ENCODE assay signal across 8 cellular contexts in the genomic region with DNA sequence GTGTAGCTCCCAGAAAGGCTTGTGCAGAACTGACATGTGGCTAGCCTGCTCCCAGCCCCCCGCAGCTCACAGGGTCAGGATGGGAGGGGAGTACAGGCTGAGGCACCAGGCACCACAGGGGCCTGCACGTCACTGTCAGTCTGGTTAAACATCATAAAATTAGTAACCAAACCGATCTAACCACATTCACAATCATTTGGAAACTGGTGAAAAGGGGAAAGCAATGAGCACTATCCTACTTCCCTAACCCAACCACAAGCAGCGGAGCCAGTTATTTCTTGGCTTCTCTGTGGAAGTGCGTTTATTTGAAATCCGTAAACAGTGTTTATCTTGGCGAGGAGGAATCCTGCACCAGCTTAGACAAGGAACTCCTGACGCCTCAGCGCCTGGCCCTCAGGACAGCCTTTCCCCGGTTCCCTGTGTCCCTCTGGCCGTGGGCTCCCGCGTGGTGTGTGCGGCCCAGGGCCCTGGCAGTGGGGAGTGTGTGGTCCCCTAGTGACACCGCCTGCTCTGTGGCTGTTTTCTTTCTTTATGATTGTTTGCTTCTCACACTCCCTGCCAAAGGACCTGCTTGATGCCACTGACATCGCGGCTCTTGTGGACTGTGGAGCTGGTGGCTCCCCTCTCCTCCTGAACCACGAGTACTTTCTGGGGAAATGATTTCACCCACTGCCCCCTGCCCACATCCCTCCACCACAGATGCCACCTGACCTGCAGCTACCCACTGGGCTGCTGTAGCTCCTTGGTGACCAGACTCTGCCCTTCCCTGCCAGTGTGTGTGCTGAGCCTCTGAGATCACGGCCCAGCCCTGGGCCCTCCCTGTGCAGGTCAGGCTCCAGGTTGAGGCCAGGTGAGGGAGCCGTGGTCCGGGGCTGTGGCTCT. TPM values are rescaled to one million over a fixed set of nuclear protein-coding genes. Genes with fewer than 3 reads are reported as not detected.
DNase-seq lines count a peak whose midpoint lies in the region.

No MANE protein-coding gene starts in this region.

- peak; percentile 71 for DNase-seq in activated CD4-positive, alpha-beta T cell treated with anti-CD3 and anti-CD28 coated beads, Interleukin-2, amount 10 ng/mL, durations not matched to agents 24 days and 14 days
- DNase-seq in activated CD4-positive, alpha-beta T cell treated with anti-CD3 and anti-CD28 coated beads, Interleukin-2, amount 50 U/mL, for 1 hour, result no peak
- DNase-seq in HCEC 1CT (peak; percentile 11), NOMO-1 (lab: John Stamatoyannopoulos, UW; ENCODE audit: unreplicated experiment in 2 of 2) (peak; percentile 82 to 91), cerebellar cortex (ENCODE audit: low spot score) (peak; percentile 50), NCI-H524 (lab: John Stamatoyannopoulos, UW) (no peak), NCI-H1436 (lab: John Stamatoyannopoulos, UW) (no peak)

- peaks cover 2% of the 10 kb centered on the region for H3K36me3 Mint-ChIP-seq in activated CD4-positive, alpha-beta T cell treated with anti-CD3 and anti-CD28 coated beads, Interleukin-2, amount 10 ng/mL, durations not matched to agents 24 days and 14 days (ENCODE audit: low read depth)

- peaks cover 7% of the 10 kb centered on the region for H3K27me3 Mint-ChIP-seq in activated CD4-positive, alpha-beta T cell treated with anti-CD3 and anti-CD28 coated beads, Interleukin-2, amount 10 ng/mL, durations not matched to agents 24 days and 14 days

- intact Hi-C loops in activated CD4-positive, alpha-beta T cell treated with anti-CD3 and anti-CD28 coated beads, Interleukin-2, amount 10 ng/mL, durations not matched to agents 24 days and 14 days (cut with micrococcal nuclease), result loop anchor here (1.0 kb wide), 2 partner anchors 13 to 41 kb away; no protein-coding TSS in a partner anchor

- H3K9ac ChIP-seq in mucosa of rectum (ENCODE audit: low read depth in 1 of 2, low read length in 2 of 2), result peak overlapping the region; percentile 20 to 21

- no peak overlapping the region for H3K4me3 Mint-ChIP-seq in activated CD4-positive, alpha-beta T cell treated with anti-CD3 and anti-CD28 coated beads, Interleukin-2, amount 10 ng/mL, durations not matched to agents 24 days and 14 days

- H3K9me3 ChIP-seq in mucosa of rectum (ENCODE audit: control insufficient read depth in 2 of 2, low read length in 2 of 2), result no peaks in the 10 kb centered on the region

- H3K4me3 ChIP-seq in mucosa of rectum (ENCODE audit: low read length in 2 of 2), result peak overlapping the region; percentile 8 to 9

- H3K27ac Mint-ChIP-seq in activated CD4-positive, alpha-beta T cell treated with anti-CD3 and anti-CD28 coated beads, Interleukin-2, amount 10 ng/mL, durations not matched to agents 24 days and 14 days, result peak overlapping the region; percentile 42

- H3K36me3 ChIP-seq in mucosa of rectum (ENCODE audit: control insufficient read depth in 2 of 2, insufficient read depth in 2 of 2, low read length in 2 of 2), result no peaks in the 10 kb centered on the region

- H3K4me1 ChIP-seq in mucosa of rectum (ENCODE audit: control insufficient read depth in 2 of 2, insufficient read depth in 2 of 2, low read length in 2 of 2), result peaks cover 41 to 52% of the 10 kb centered on the region in 2 donors

- H3K9me3 Mint-ChIP-seq in activated CD4-positive, alpha-beta T cell treated with anti-CD3 and anti-CD28 coated beads, Interleukin-2, amount 10 ng/mL, durations not matched to agents 24 days and 14 days, result no peaks in the 10 kb centered on the region

- no peaks in the 10 kb centered on the region for H3K27me3 ChIP-seq in mucosa of rectum (ENCODE audit: control insufficient read depth in 2 of 2, insufficient read depth in 2 of 2, low read length in 2 of 2)

- peaks cover 14% of the 10 kb centered on the region for H3K4me1 Mint-ChIP-seq in activated CD4-positive, alpha-beta T cell treated with anti-CD3 and anti-CD28 coated beads, Interleukin-2, amount 10 ng/mL, durations not matched to agents 24 days and 14 days

- H3K27ac ChIP-seq in mucosa of rectum (ENCODE audit: low read depth in 2 of 2, low read length in 2 of 2), result peak overlapping the region; percentile 26 to 59

RNA-seq across cellular contexts. Expression of a gene that starts 38.0 kb away (rescaled TPM):
- 10.3 and 10.5 TPM in 2 replicates for total RNA-seq in activated CD4-positive, alpha-beta T cell treated with anti-CD3 and anti-CD28 coated beads, Interleukin-2, amount 10 ng/mL, durations not matched to agents 24 days and 14 days

Comparison
In these comparisons a context has a peak if more than half of its experiments do, and no peak if none do; other contexts are left out.
1. DNase-seq: peak in activated CD4-positive, alpha-beta T cell treated with anti-CD3 and anti-CD28 coated beads, Interleukin-2, amount 10 ng/mL, durations not matched to agents 24 days and 14 days (single experiment), HCEC 1CT (single experiment), NOMO-1 (2 of 2) and cerebellar cortex (single experiment); none in activated CD4-positive, alpha-beta T cell treated with anti-CD3 and anti-CD28 coated beads, Interleukin-2, amount 50 U/mL, for 1 hour (single experiment), NCI-H524 (0 of 2) and NCI-H1436 (single experiment).